11 cellular contexts compared by ENCODE assay signal in the genomic region with DNA sequence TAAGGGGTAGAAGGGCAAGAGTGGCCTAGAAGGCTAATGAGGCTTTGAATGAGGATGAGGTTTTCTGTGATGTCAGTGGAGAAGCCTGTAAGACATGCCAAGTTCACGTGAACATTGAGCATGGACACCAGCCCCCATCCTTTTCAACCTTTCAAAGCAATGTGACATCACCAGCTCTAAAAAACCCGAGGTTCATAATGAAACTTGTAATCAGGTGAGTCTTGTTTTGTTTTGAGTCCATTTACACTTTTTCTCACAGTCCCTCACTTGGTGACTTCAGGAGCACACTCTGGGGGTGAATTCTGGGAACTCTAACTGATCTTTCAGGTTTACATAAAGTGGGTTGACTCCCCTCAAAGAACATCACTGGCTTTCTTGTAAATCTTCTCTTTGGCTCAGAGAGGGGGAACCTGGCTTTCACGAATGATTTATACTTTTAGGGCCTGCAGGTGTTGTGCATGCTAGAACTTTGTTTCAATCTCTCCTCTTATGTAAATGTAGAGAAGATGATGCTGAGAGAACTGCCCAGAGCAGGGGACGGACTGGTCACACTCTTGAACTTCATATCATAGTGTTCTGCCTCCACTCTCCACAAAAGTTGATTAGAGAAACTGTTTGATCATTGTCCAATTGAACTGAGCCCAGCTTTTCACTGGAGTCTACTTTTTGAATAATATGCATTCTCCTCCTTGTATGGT.
DNase-seq lines count a peak whose midpoint lies in the region; ATAC-seq and TF ChIP-seq lines count a peak whose summit lies in the region.
"Had no signal": no experiment of that assay in that cellular context is flagged by ENCODE, and none has a peak within 500 bp of the region (broad histone marks: within the 10 kb centered on the region; RNA-seq: fewer than 3 reads in every experiment).

No MANE protein-coding gene starts in this region.

- DNase-seq in central memory CD8-positive, alpha-beta T cell (ENCODE audit: low spot score in 2 of 2) = no peak
- DNase-seq in DMS153 (lab: John Stamatoyannopoulos, UW) (no peak), NCI-H69 (lab: John Stamatoyannopoulos, UW) (no peak), HFFc6 (no peak), coronary artery (ENCODE audit: low spot score) (no peak)
- DNase-seq: DND-41 had no signal

- peaks cover 12% of the 10 kb centered on the region for H3K4me1 Mint-ChIP-seq in central memory CD8-positive, alpha-beta T cell
- H3K4me1 Mint-ChIP-seq in HFFc6 (ENCODE audit: low read depth) = no peaks in the 10 kb centered on the region
- H3K4me1 Mint-ChIP-seq: brain had no signal

- no peak overlapping the region for H3K4me3 Mint-ChIP-seq in central memory CD8-positive, alpha-beta T cell
- H3K4me3 Mint-ChIP-seq in HFFc6 = no peak overlapping the region
- H3K4me3 Mint-ChIP-seq: brain had no signal

- ATAC-seq in GM18511 (IDR thresholded peaks at IDR 0.05; ENCODE audit: unreplicated experiment) (peak; percentile 92), GM21619 (IDR thresholded peaks at IDR 0.05; ENCODE audit: unreplicated experiment) (peak; percentile 90), HG03460 (IDR thresholded peaks at IDR 0.05; ENCODE audit: unreplicated experiment) (peak; percentile 85)
- ATAC-seq in central memory CD8-positive, alpha-beta T cell (replicated peaks; ENCODE audit: extremely low read depth, poor library complexity, severe bottlenecking) = no peak
- ATAC-seq: sciatic nerve had no signal

- H3K27me3 Mint-ChIP-seq in central memory CD8-positive, alpha-beta T cell = no peaks in the 10 kb centered on the region
- no peaks in the 10 kb centered on the region for H3K27me3 Mint-ChIP-seq in HFFc6 (ENCODE audit: insufficient read depth)
- H3K27me3 Mint-ChIP-seq: brain had no signal

- H3K4me3 ChIP-seq in coronary artery = no peak overlapping the region

- H3K36me3 Mint-ChIP-seq in central memory CD8-positive, alpha-beta T cell (ENCODE audit: insufficient read depth) = no peaks in the 10 kb centered on the region
- H3K36me3 Mint-ChIP-seq in HFFc6 (ENCODE audit: low read depth) = no peaks in the 10 kb centered on the region
- H3K36me3 Mint-ChIP-seq: brain had no signal

- H3K9me3 Mint-ChIP-seq in central memory CD8-positive, alpha-beta T cell = no peaks in the 10 kb centered on the region
- H3K9me3 Mint-ChIP-seq in HFFc6 = peaks cover 65% of the 10 kb centered on the region
- H3K9me3 Mint-ChIP-seq: brain had no signal

- TF ChIP-seq CTCF in HFFc6 (IDR thresholded peaks at IDR 0.05) = no peak
- no peak for TF ChIP-seq CTCF in coronary artery (IDR thresholded peaks at IDR 0.05)

- H3K27ac ChIP-seq in coronary artery = no peak overlapping the region

- peak overlapping the region; percentile 60 for H3K27ac Mint-ChIP-seq in central memory CD8-positive, alpha-beta T cell (ENCODE audit: low read depth)
- H3K27ac Mint-ChIP-seq in HFFc6 = no peak overlapping the region
- H3K27ac Mint-ChIP-seq: brain had no signal
